Comparison of ENCODE assay signal across 19 cellular contexts in genomic region chr3:179088306-179088705, GRCh38. TPM values are rescaled to one million over a fixed set of nuclear protein-coding genes. Genes with fewer than 3 reads are reported as not detected.
A peak's percentile ranks its signal among the peaks of the same experiment; 100 is the strongest.
DNase-seq lines count a peak whose midpoint lies in the region; ATAC-seq, FAIRE-seq and TF ChIP-seq lines count a peak whose summit lies in the region.
"Had no signal": no experiment of that assay in that cellular context is flagged by ENCODE, and none has a peak within 500 bp of the region (broad histone marks: within the 10 kb centered on the region; RNA-seq: fewer than 3 reads in every experiment).

No MANE protein-coding gene starts in this region.

- FAIRE-seq in GM12891 (lab: Jason Lieb, UNC) (peak; percentile 70), bronchial epithelial cell (lab: Jason Lieb, UNC) (no peak)

- TF ChIP-seq POLR2A in GM12891 (IDR thresholded peaks at IDR 0.05; ENCODE audit: low read depth, low read length): no peak

- peaks cover 11% of the 10 kb centered on the region; the same call in 1 of the 2 replicates for H3K9me3 ChIP-seq in OCI-LY7 (ENCODE audit: low read length)
- H3K9me3 ChIP-seq: gastrocnemius medialis, left ventricle myocardium inferior had no signal

- POLR2A ChIA-PET in OCI-LY7 (lab: Charles Lee): interaction anchor here (0.6 to 1.9 kb wide), 8 partner anchors 11 to 682 kb away, joined by 3 to 9 read pairs (median 4); partner anchors contain the start of gene ZMAT3

- H3K9me3 Mint-ChIP-seq in mesothelial cell of epicardium: peaks cover 10% of the 10 kb centered on the region
- H3K9me3 Mint-ChIP-seq: activated B cell treated with CpG ODN at 0.5 μM for 24 hours had no signal

- no peak overlapping the region for H3K4me3 ChIP-seq in OCI-LY7 (ENCODE audit: low read depth, low read length, poor library complexity, severe bottlenecking)
- no peak overlapping the region for H3K4me3 ChIP-seq in bronchial epithelial cell (ENCODE audit: low read depth, low read length)
- H3K4me3 ChIP-seq: gastrocnemius medialis, left ventricle myocardium inferior had no signal

- H3K36me3 Mint-ChIP-seq in mesothelial cell of epicardium: no peaks in the 10 kb centered on the region
- H3K36me3 Mint-ChIP-seq: activated CD8-positive, alpha-beta memory T cell treated with anti-CD3 and anti-CD28 coated beads, Interleukin-2, amount 10 ng/mL, durations not matched to agents 7 days and 5 days had no signal

- ATAC-seq in GM21576 (IDR thresholded peaks at IDR 0.05; ENCODE audit: unreplicated experiment) (no peak), HG02623 (IDR thresholded peaks at IDR 0.05; ENCODE audit: unreplicated experiment) (no peak)
- ATAC-seq: activated CD8-positive, alpha-beta memory T cell treated with anti-CD3 and anti-CD28 coated beads, Interleukin-2, amount 10 ng/mL, durations not matched to agents 7 days and 5 days; gastrocnemius medialis had no signal

- BruUV-seq in OCI-LY7 (replicated peaks; lab: Mats Ljungman, UMichigan): no TSS peak

- H3K4me1 Mint-ChIP-seq in mesothelial cell of epicardium: no peaks in the 10 kb centered on the region

- no peak overlapping the region for H3K4me2 ChIP-seq in OCI-LY7 (ENCODE audit: low read length)

- H3K27ac ChIP-seq in OCI-LY7 (ENCODE audit: low read depth, low read length, poor library complexity, severe bottlenecking): no peak overlapping the region
- H3K27ac ChIP-seq: gastrocnemius medialis, left ventricle myocardium inferior, parathyroid adenoma had no signal

- no peaks in the 10 kb centered on the region for H3K27me3 ChIP-seq in bronchial epithelial cell (ENCODE audit: control insufficient read depth, insufficient read depth, low read length)
- H3K27me3 ChIP-seq: gastrocnemius medialis had no signal

- peak; percentile 36 for DNase-seq in A172 (ENCODE audit: low spot score)
- DNase-seq in GM12891 (ENCODE audit: insufficient read length, low spot score): no peak
- peak; percentile 36 for DNase-seq in OCI-LY7 (ENCODE audit: low spot score)
- DNase-seq in bronchial epithelial cell (ENCODE audit: low read depth): peak; percentile 12
- no peak for DNase-seq in mesothelial cell of epicardium (ENCODE audit: low spot score in 2 of 2, unreplicated experiment in 2 of 2)
- DNase-seq in dedifferentiated amniotic fluid mesenchymal stem cell (ENCODE audit: extremely low spot score): no peak
- DNase-seq: activated B cell treated with CpG ODN at 0.5 μM for 24 hours; activated CD8-positive, alpha-beta memory T cell treated with anti-CD3 and anti-CD28 coated beads, Interleukin-2, amount 10 ng/mL, durations not matched to agents 7 days and 5 days; activated gamma-delta T cell treated with Interleukin-2 at 50 U/mL for 16 hours; gastrocnemius medialis; KBM-7; left ventricle myocardium inferior; NCI-H146; NCI-H345; stimulated activated CD4-positive, alpha-beta T cell treated with anti-CD3 and anti-CD28 coated beads, Interleukin-4, amount 100 ng/mL, for 1 hour; substantia nigra had no signal

- H3K27me3 Mint-ChIP-seq in mesothelial cell of epicardium (ENCODE audit: low read depth): peaks cover 6% of the 10 kb centered on the region
- H3K27me3 Mint-ChIP-seq: activated B cell treated with CpG ODN at 0.5 μM for 24 hours; activated CD8-positive, alpha-beta memory T cell treated with anti-CD3 and anti-CD28 coated beads, Interleukin-2, amount 10 ng/mL, durations not matched to agents 7 days and 5 days had no signal

- H3K4me1 ChIP-seq in OCI-LY7 (ENCODE audit: insufficient read depth, low read length, poor library complexity, severe bottlenecking): peaks cover 8% of the 10 kb centered on the region
- H3K4me1 ChIP-seq: gastrocnemius medialis, left ventricle myocardium inferior, parathyroid adenoma had no signal

- no peaks in the 10 kb centered on the region for H4K20me1 ChIP-seq in OCI-LY7 (ENCODE audit: insufficient read depth, low read length)

- no peak overlapping the region for H3K27ac Mint-ChIP-seq in mesothelial cell of epicardium
- H3K27ac Mint-ChIP-seq: activated B cell treated with CpG ODN at 0.5 μM for 24 hours; activated CD8-positive, alpha-beta memory T cell treated with anti-CD3 and anti-CD28 coated beads, Interleukin-2, amount 10 ng/mL, durations not matched to agents 7 days and 5 days had no signal

- intact Hi-C loops in OCI-LY7 (cut with micrococcal nuclease; ENCODE audit: unreplicated experiment): no loop called here

- no peak for TF ChIP-seq CTCF in OCI-LY7 (conservative IDR thresholded peaks at IDR 0.05; ENCODE audit: low read length)
- TF ChIP-seq CTCF in bronchial epithelial cell (IDR thresholded peaks at IDR 0.05; ENCODE audit: insufficient read depth, low read length, severe bottlenecking): no peak
- no peak for TF ChIP-seq CTCF in mesothelial cell of epicardium (IDR thresholded peaks at IDR 0.05; ENCODE audit: unreplicated experiment)

- no peak overlapping the region for H3K4me3 Mint-ChIP-seq in mesothelial cell of epicardium
- H3K4me3 Mint-ChIP-seq: activated B cell treated with CpG ODN at 0.5 μM for 24 hours; activated CD8-positive, alpha-beta memory T cell treated with anti-CD3 and anti-CD28 coated beads, Interleukin-2, amount 10 ng/mL, durations not matched to agents 7 days and 5 days had no signal

- H3K36me3 ChIP-seq in OCI-LY7 (ENCODE audit: insufficient read depth, low read length) (no peaks in the 10 kb centered on the region), bronchial epithelial cell (ENCODE audit: control insufficient read depth, insufficient read depth, low read length) (no peaks in the 10 kb centered on the region)
- H3K36me3 ChIP-seq: gastrocnemius medialis, left ventricle myocardium inferior had no signal

- CTCF ChIA-PET in OCI-LY7 (lab: Charles Lee; ENCODE audit: unreplicated experiment): no interaction called here

- no peaks in the 10 kb centered on the region for H3K79me2 ChIP-seq in OCI-LY7 (ENCODE audit: insufficient read depth, low read depth, low read length)
- H3K79me2 ChIP-seq: parathyroid adenoma had no signal

- no peaks in the 10 kb centered on the region for H3K9me2 ChIP-seq in OCI-LY7 (ENCODE audit: insufficient read depth, low read length)

- H2AFZ ChIP-seq in OCI-LY7 (ENCODE audit: low read length): peak overlapping the region; percentile 76
- H2AFZ ChIP-seq: parathyroid adenoma had no signal

TF ChIP-seq in GM12891, 5 proteins besides CTCF, POLR2A, EP300 and RAD21:
- no peak for TF ChIP-seq PAX5 (IDR thresholded peaks at IDR 0.05; ENCODE audit: insufficient read depth, low read length, severe bottlenecking)
- no peak for TF ChIP-seq SPI1 (IDR thresholded peaks at IDR 0.05; ENCODE audit: low read depth, low read length)
- no peak for TF ChIP-seq POLR2AphosphoS5 (IDR thresholded peaks at IDR 0.05; ENCODE audit: low read depth, low read length)
- TF ChIP-seq TAF1 (IDR thresholded peaks at IDR 0.05; ENCODE audit: low read depth, low read length): no peak
- TF ChIP-seq POU2F2 (IDR thresholded peaks at IDR 0.05; ENCODE audit: low read depth, low read length): no peak

RNA-seq across cellular contexts. Expression of gene ZMAT3, which starts 16.7 kb away (rescaled TPM):
- 10.5 and 13.3 TPM in 2 replicates for total RNA-seq in A172 (2014; rRNA removed; shearing (Covaris generic))
- 20.9 TPM for polyA plus RNA-seq in GM12891 (2012; ENCODE audit: low read depth, missing spikeins)
- total RNA-seq in OCI-LY7 (2014; rRNA removed; shearing (Covaris generic)): 3.7 TPM in 2 replicates
- total RNA-seq in OCI-LY7 (2022): 11.3 and 12.9 TPM in 2 replicates
- 12.2 and 15.3 TPM in 2 replicates for total RNA-seq in bronchial epithelial cell
- total RNA-seq in mesothelial cell of epicardium: 47.4 to 51.1 TPM (median 48.0 TPM) in 3 replicates

RNA-seq across cellular contexts. Expression of gene PIK3CA, which starts 59.9 kb away (rescaled TPM):
- total RNA-seq in A172 (2014; rRNA removed; shearing (Covaris generic)): 18.9 and 23.1 TPM in 2 replicates
- 12.8 TPM for polyA plus RNA-seq in GM12891 (2012; ENCODE audit: low read depth, missing spikeins)
- total RNA-seq in OCI-LY7 (2014; rRNA removed; shearing (Covaris generic)): 6.9 and 9.0 TPM in 2 replicates
- total RNA-seq in OCI-LY7 (2022) (17.8 and 19.7 TPM in 2 replicates), bronchial epithelial cell (15.9 and 20.3 TPM in 2 replicates), mesothelial cell of epicardium (20.4 to 23.0 TPM (median 22.4 TPM) in 3 replicates)

Comparison
In these comparisons a context has a peak if more than half of its experiments do, and no peak if none do; other contexts are left out.
1. DNase-seq: peak in A172 (single experiment), OCI-LY7 (single experiment) and bronchial epithelial cell (single experiment); none in GM12891 (single experiment), mesothelial cell of epicardium (0 of 2) and dedifferentiated amniotic fluid mesenchymal stem cell (single experiment).